In the genomic region with DNA sequence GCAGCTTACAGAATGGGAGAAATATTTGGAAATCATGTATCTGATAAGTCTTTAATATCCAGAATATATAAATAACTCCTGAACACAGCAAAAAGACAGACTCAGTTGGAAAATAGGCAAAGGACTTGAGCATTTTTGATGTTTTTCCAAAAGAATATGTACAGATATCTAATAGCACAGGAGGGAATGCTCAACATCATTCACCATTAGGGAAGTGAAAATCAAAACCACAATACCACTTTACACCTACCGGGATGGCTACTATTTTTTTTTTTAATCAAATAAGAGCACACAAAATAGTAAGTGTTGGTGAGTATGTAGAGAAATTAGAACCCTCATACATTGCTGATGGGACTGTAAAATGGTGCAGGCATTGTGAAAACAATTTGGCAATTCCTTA, we compare ENCODE assay signal across 19 cellular contexts.
"Had no signal": no experiment of that assay in that cellular context is flagged by ENCODE, and none has a peak within 500 bp of the region (broad histone marks: within the 10 kb centered on the region; RNA-seq: fewer than 3 reads in every experiment).

No MANE protein-coding gene starts in this region.

- H3K4me1 ChIP-seq: upper lobe of right lung had no signal

- FAIRE-seq: bronchial epithelial cell, endometrium had no signal

- H3K4me3 ChIP-seq: hepatocyte, left lung, ovary, right lobe of liver, smooth muscle cell, upper lobe of right lung had no signal

- DNase-seq: activated CD4-positive, alpha-beta memory T cell treated with anti-CD3 and anti-CD28 coated beads, Interleukin-2, amount 10 ng/mL, durations not matched to agents 7 days and 5 days; activated CD4-positive, alpha-beta T cell treated with anti-CD3 and anti-CD28 coated beads, Interleukin-2, amount 10 ng/mL, durations not matched to agents 24 days and 14 days; activated effector memory CD4-positive, alpha-beta T cell treated with Interleukin-2 at 50 U/mL for 16 hours; activated naive CD4-positive, alpha-beta T cell treated with anti-CD3 and anti-CD28 coated beads for 36 hours; activated T-cell treated with anti-CD3 and anti-CD28 coated beads, Interleukin-2, amount 50 U/mL, for 72 hours; amygdala; cortex of kidney; foreskin keratinocyte; glutamatergic neuron; kidney glomerular epithelial cell; left lung; ovary; right lobe of liver; stimulated activated CD4-positive, alpha-beta T cell treated with anti-CD3 and anti-CD28 coated beads, Interleukin-15, amount 100 ng/mL, for 24 hours; upper lobe of right lung had no signal

- H3K9me3 ChIP-seq: left lung, ovary, right lobe of liver, upper lobe of right lung had no signal

- H3K27ac ChIP-seq: foreskin keratinocyte, left lung, right lobe of liver, upper lobe of right lung had no signal

- H3K27me3 ChIP-seq: foreskin keratinocyte, hepatocyte, left lung, ovary, right lobe of liver, upper lobe of right lung had no signal

- H3K36me3 ChIP-seq: left lung, ovary, right lobe of liver, upper lobe of right lung had no signal
